Comparison of ENCODE assay signal across 1 cellular context in the genomic region with DNA sequence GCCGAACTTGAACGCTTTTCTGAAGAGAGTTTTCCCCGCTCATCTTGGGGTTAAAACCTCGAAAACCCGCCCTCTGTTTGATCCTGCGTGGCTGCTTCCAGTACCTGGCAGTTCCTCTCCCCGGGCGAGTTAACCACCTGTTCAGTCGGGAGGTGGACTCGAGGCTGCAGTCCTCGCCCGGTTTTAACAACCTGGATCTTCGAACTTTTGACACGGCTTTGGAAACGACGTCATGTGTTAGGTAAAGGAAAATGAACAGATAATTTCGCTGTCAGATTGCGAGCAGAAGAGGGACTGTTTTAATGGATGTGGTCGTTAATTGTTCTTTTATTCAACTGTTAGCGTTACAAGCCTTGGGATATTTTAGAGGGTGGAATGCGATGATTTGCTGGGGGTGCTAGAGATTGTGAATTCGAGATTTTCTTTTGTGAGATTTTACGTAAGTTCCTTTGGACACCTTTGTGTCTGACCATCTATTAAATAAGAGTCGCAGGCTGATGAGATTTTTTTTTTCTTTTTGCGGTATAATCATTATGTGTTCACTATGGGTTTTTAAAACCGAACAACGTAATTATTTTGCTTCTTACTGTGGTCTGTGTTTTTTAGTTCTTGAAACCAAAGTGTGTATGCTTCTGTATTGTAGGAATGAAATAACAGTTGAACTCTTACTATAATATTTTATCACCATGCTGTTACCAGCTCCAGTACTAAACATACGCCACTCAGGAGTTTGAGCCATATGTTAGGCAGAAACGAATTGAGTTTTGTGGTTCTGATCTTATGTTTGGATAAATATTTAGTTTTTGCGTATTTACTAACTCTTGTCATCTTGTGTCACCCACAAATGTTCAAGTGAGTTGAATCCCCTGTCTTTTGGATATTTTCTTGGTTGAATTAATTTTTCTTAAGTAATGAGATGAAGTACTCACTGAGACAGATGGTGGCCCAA.
TF ChIP-seq lines count a peak whose summit lies in the region.

No MANE protein-coding gene starts in this region.

TF ChIP-seq in HepG2, 621 proteins besides CTCF, POLR2A, EP300 and RAD21 (continued from another document and continues in another):
- TF ChIP-seq, protein P1, sequence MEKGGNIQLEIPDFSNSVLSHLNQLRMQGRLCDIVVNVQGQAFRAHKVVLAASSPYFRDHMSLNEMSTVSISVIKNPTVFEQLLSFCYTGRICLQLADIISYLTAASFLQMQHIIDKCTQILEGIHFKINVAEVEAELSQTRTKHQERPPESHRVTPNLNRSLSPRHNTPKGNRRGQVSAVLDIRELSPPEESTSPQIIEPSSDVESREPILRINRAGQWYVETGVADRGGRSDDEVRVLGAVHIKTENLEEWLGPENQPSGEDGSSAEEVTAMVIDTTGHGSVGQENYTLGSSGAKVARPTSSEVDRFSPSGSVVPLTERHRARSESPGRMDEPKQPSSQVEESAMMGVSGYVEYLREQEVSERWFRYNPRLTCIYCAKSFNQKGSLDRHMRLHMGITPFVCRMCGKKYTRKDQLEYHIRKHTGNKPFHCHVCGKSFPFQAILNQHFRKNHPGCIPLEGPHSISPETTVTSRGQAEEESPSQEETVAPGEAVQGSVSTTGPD (CRISPR knock-in tag; IDR thresholded peaks at IDR 0.05) = no peak
- TF ChIP-seq ATF7-NPFF (CRISPR knock-in tag; IDR thresholded peaks at IDR 0.05; ENCODE audit: low read depth) (0 out of 2 replicates have a peak, but pooled peaks have one; percentile 11), CHD4 (IDR thresholded peaks at IDR 0.05; ENCODE audit: borderline replicate concordance, low read length) (no peak), ZNF296 (CRISPR knock-in tag; conservative IDR thresholded peaks at IDR 0.05) (no peak), ZNF816 (CRISPR knock-in tag; IDR thresholded peaks at IDR 0.05; ENCODE audit: borderline replicate concordance) (0 out of 2 replicates have a peak, but pooled peaks have one; percentile 48), MIER3 (CRISPR knock-in tag; IDR thresholded peaks at IDR 0.05; ENCODE audit: borderline replicate concordance) (no peak), ZNF121 (CRISPR knock-in tag; IDR thresholded peaks at IDR 0.05) (no peak), KMT2B (CRISPR knock-in tag; IDR thresholded peaks at IDR 0.05) (peak; percentile 58), POLR2AphosphoS2 (IDR thresholded peaks at IDR 0.05; ENCODE audit: low read depth, low read length) (no peak), ZNF343 (CRISPR knock-in tag; IDR thresholded peaks at IDR 0.05) (no peak), MXI1 (IDR thresholded peaks at IDR 0.05; ENCODE audit: borderline replicate concordance, low read depth, low read length) (peak; percentile 36; the same call in 1 of the 3 replicates), MXD4 (CRISPR knock-in tag; IDR thresholded peaks at IDR 0.05) (no peak), ZSCAN31 (CRISPR knock-in tag; IDR thresholded peaks at IDR 0.05; ENCODE audit: low read depth) (no peak), CREM (IDR thresholded peaks at IDR 0.05) (peak; percentile 25; the same call in 1 of the 2 replicates), CREM (CRISPR knock-in tag; IDR thresholded peaks at IDR 0.05) (no peak), ZNF674 (CRISPR knock-in tag; IDR thresholded peaks at IDR 0.05; ENCODE audit: low read depth) (no peak), ZNF367 (CRISPR knock-in tag; IDR thresholded peaks at IDR 0.05; ENCODE audit: borderline replicate concordance) (no peak), WIZ (CRISPR knock-in tag; IDR thresholded peaks at IDR 0.05) (0 out of 2 replicates have a peak, but pooled peaks have one; percentile 10), EEA1 (CRISPR knock-in tag; IDR thresholded peaks at IDR 0.05; ENCODE audit: borderline replicate concordance) (no peak), MBNL3 (CRISPR knock-in tag; conservative IDR thresholded peaks at IDR 0.05) (no peak), ZFP36 (IDR thresholded peaks at IDR 0.05; ENCODE audit: borderline replicate concordance, low read depth, low read length, partially characterized antibody) (no peak), SIX1 (CRISPR knock-in tag; IDR thresholded peaks at IDR 0.05; ENCODE audit: borderline replicate concordance) (no peak), TBX2 (CRISPR knock-in tag; IDR thresholded peaks at IDR 0.05; ENCODE audit: borderline replicate concordance) (0 out of 2 replicates have a peak, but pooled peaks have one; percentile 1), SIN3B (IDR thresholded peaks at IDR 0.05; ENCODE audit: low read length) (no peak), ZSCAN9 (CRISPR knock-in tag; IDR thresholded peaks at IDR 0.05; ENCODE audit: borderline replicate concordance) (0 out of 2 replicates have a peak, but pooled peaks have one; percentile 38), BCL6 (CRISPR knock-in tag; IDR thresholded peaks at IDR 0.05) (peak; percentile 97), SKI (IDR thresholded peaks at IDR 0.05; ENCODE audit: partially characterized antibody) (peak; percentile 12), SP1 (IDR thresholded peaks at IDR 0.05) (no peak), SP1 (CRISPR knock-in tag; IDR thresholded peaks at IDR 0.05) (no peak), NCOA1 (CRISPR knock-in tag; IDR thresholded peaks at IDR 0.05) (no peak), ZFP36L1 (CRISPR knock-in tag; IDR thresholded peaks at IDR 0.05) (no peak), RNF2 (conservative IDR thresholded peaks at IDR 0.05; ENCODE audit: low read depth) (0 out of 2 replicates have a peak, but pooled peaks have one; percentile 23), ZNF629 (CRISPR knock-in tag; conservative IDR thresholded peaks at IDR 0.05) (no peak), KDM5A (IDR thresholded peaks at IDR 0.05; ENCODE audit: borderline replicate concordance, low read length) (peak; percentile 47; the same call in 1 of the 2 replicates), SNAPC2 (CRISPR knock-in tag; IDR thresholded peaks at IDR 0.05) (0 out of 2 replicates have a peak, but pooled peaks have one; percentile 36), NR1H2 (CRISPR knock-in tag; IDR thresholded peaks at IDR 0.05; ENCODE audit: borderline replicate concordance, low read depth) (no peak)
- TF ChIP-seq, protein P2, sequence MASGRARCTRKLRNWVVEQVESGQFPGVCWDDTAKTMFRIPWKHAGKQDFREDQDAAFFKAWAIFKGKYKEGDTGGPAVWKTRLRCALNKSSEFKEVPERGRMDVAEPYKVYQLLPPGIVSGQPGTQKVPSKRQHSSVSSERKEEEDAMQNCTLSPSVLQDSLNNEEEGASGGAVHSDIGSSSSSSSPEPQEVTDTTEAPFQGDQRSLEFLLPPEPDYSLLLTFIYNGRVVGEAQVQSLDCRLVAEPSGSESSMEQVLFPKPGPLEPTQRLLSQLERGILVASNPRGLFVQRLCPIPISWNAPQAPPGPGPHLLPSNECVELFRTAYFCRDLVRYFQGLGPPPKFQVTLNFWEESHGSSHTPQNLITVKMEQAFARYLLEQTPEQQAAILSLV (CRISPR knock-in tag; IDR thresholded peaks at IDR 0.05; ENCODE audit: borderline replicate concordance) = 0 out of 2 replicates have a peak, but pooled peaks have one; percentile 6
- TF ChIP-seq, protein P3, sequence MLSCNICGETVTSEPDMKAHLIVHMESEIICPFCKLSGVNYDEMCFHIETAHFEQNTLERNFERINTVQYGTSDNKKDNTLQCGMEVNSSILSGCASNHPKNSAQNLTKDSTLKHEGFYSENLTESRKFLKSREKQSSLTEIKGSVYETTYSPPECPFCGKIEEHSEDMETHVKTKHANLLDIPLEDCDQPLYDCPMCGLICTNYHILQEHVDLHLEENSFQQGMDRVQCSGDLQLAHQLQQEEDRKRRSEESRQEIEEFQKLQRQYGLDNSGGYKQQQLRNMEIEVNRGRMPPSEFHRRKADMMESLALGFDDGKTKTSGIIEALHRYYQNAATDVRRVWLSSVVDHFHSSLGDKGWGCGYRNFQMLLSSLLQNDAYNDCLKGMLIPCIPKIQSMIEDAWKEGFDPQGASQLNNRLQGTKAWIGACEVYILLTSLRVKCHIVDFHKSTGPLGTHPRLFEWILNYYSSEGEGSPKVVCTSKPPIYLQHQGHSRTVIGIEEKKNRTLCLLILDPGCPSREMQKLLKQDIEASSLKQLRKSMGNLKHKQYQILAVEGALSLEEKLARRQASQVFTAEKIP (CRISPR knock-in tag; IDR thresholded peaks at IDR 0.05; ENCODE audit: borderline replicate concordance) = no peak
- TF ChIP-seq, protein P4, sequence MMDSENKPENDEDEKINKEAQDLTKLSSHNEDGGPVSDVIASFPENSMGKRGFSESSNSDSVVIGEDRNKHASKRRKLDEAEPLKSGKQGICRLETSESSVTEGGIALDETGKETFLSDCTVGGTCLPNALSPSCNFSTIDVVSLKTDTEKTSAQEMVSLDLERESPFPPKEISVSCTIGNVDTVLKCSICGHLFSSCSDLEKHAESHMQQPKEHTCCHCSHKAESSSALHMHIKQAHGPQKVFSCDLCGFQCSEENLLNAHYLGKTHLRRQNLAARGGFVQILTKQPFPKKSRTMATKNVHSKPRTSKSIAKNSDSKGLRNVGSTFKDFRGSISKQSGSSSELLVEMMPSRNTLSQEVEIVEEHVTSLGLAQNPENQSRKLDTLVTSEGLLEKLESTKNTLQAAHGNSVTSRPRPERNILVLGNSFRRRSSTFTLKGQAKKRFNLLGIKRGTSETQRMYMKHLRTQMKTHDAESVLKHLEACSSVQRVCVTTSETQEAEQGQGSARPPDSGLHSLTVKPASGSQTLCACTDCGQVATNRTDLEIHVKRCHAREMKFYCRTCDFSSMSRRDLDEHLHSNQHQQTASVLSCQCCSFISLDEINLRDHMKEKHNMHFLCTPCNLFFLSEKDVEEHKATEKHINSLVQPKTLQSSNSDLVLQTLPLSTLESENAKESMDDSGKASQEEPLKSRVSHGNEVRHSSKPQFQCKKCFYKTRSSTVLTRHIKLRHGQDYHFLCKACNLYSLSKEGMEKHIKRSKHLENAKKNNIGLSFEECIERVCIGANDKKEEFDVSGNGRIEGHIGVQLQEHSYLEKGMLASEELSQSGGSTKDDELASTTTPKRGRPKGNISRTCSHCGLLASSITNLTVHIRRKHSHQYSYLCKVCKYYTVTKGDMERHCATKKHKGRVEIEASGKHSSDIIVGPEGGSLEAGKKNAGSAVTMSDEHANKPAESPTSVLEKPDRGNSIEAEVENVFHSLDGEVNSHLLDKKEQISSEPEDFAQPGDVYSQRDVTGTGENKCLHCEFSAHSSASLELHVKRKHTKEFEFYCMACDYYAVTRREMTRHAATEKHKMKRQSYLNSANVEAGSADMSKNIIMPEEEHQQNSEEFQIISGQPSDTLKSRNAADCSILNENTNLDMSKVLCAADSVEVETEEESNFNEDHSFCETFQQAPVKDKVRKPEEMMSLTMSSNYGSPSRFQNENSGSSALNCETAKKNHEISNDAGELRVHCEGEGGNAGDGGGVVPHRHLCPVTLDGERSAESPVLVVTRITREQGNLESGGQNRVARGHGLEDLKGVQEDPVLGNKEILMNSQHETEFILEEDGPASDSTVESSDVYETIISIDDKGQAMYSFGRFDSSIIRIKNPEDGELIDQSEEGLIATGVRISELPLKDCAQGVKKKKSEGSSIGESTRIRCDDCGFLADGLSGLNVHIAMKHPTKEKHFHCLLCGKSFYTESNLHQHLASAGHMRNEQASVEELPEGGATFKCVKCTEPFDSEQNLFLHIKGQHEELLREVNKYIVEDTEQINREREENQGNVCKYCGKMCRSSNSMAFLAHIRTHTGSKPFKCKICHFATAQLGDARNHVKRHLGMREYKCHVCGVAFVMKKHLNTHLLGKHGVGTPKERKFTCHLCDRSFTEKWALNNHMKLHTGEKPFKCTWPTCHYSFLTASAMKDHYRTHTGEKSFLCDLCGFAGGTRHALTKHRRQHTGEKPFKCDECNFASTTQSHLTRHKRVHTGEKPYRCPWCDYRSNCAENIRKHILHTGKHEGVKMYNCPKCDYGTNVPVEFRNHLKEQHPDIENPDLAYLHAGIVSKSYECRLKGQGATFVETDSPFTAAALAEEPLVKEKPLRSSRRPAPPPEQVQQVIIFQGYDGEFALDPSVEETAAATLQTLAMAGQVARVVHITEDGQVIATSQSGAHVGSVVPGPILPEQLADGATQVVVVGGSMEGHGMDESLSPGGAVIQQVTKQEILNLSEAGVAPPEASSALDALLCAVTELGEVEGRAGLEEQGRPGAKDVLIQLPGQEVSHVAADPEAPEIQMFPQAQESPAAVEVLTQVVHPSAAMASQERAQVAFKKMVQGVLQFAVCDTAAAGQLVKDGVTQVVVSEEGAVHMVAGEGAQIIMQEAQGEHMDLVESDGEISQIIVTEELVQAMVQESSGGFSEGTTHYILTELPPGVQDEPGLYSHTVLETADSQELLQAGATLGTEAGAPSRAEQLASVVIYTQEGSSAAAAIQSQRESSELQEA (CRISPR knock-in tag; IDR thresholded peaks at IDR 0.05; ENCODE audit: not compliant biosample characterization) = no peak
- TF ChIP-seq, protein P5, sequence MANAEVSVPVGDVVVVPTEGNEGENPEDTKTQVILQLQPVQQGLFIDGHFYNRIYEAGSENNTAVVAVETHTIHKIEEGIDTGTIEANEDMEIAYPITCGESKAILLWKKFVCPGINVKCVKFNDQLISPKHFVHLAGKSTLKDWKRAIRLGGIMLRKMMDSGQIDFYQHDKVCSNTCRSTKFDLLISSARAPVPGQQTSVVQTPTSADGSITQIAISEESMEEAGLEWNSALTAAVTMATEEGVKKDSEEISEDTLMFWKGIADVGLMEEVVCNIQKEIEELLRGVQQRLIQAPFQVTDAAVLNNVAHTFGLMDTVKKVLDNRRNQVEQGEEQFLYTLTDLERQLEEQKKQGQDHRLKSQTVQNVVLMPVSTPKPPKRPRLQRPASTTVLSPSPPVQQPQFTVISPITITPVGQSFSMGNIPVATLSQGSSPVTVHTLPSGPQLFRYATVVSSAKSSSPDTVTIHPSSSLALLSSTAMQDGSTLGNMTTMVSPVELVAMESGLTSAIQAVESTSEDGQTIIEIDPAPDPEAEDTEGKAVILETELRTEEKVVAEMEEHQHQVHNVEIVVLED (CRISPR knock-in tag; IDR thresholded peaks at IDR 0.05; ENCODE audit: borderline replicate concordance) = no peak
- TF ChIP-seq, protein P6, sequence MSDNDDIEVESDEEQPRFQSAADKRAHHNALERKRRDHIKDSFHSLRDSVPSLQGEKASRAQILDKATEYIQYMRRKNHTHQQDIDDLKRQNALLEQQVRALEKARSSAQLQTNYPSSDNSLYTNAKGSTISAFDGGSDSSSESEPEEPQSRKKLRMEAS (IDR thresholded peaks at IDR 0.05) = peak; percentile 66
